ENCODE assay signal across 8 cellular contexts in the genomic region with DNA sequence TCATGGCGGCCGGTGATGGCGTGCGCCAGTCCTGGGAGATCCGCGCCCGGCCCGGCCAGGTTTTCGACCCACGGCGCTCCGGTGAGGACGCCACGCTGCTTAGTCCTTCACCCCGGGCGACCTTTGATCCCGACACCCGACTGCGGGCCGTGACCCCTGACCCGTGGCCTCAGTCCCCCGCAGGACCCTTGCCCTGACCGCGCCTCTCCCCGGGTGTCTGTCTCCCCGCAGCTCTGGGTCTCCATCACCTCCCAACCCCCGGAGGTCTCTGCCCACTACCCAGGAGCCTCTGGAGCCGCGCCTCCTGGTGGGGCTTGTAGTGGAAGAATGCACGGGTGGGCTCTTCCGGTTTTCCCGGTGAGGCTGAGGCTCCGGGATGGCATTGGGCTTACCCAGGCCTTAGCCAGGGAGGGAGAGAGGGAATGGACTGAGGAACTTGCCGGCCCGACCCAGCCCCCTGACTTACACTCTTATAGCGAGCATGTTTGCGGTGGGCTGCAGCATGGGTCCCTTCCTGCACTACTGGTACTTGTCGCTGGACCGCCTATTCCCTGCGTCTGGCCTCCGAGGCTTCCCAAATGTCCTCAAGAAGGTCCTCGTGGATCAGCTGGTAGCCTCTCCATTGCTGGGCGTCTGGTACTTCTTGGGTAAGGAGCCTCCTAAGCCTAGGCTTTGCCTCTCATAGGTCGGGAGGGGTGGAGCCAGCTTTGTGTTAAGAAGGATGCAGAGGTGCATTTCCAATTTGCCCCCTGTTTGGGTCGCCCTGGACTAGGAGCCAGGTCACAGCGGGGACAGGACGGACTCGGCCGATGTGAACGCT. TPM values are rescaled to one million over a fixed set of nuclear protein-coding genes. Genes with fewer than 3 reads are reported as not detected.
DNase-seq lines count a peak whose midpoint lies in the region; ATAC-seq and TF ChIP-seq lines count a peak whose summit lies in the region.

No MANE protein-coding gene starts in this region.

- H3K4me1 ChIP-seq in DOHH2 (ENCODE audit: control insufficient read depth, low read length) = peaks cover 49% of the 10 kb centered on the region
- H3K4me1 ChIP-seq in liver (ENCODE audit: control insufficient read depth in 4 of 4, insufficient read depth in 4 of 4, low read length in 3 of 4) = peaks cover 7 to 19% (median 14%) of the 10 kb centered on the region in 4 donors
- peaks cover 14 to 24% (median 19%) of the 10 kb centered on the region in 4 donors for H3K4me1 ChIP-seq in transverse colon

- in situ Hi-C loops in transverse colon (cut with MboI; ENCODE audit: low pct_ligation_motif_present in 1 of 4, low pct_unique_long_range_greater_than_20kb in 1 of 4, low sequenced_read_pairs in 3 of 4) = no loop called here

- 13% methylated on average over 50 of the region's 50 CpGs for WGBS in liver
- 21% methylated on average over 30 of the region's 50 CpGs; no CpG with 5 or more reads in 1 of the 2 donors for WGBS in transverse colon (ENCODE audit: low coverage in 1 of 2), 2 donors

- no peak for TF ChIP-seq RAD21 in liver (IDR thresholded peaks at IDR 0.05)

- intact Hi-C loops in transverse colon (cut with DNase I; ENCODE audit: low total_unique reads) = no loop called here

- H3K79me2 ChIP-seq in DOHH2 (ENCODE audit: control insufficient read depth, low read length) = peaks cover 15% of the 10 kb centered on the region

- H3K27me3 ChIP-seq in DOHH2 (ENCODE audit: control insufficient read depth, low read length) = no peaks in the 10 kb centered on the region
- H3K27me3 ChIP-seq in liver (ENCODE audit: control insufficient read depth in 4 of 4, insufficient read depth in 4 of 4, low read length in 3 of 4) = no peaks in the 10 kb centered on the region
- no peaks in the 10 kb centered on the region for H3K27me3 ChIP-seq in transverse colon

- peaks cover 28% of the 10 kb centered on the region for H3K36me3 ChIP-seq in DOHH2 (ENCODE audit: control insufficient read depth, low read length)
- H3K36me3 ChIP-seq in liver (ENCODE audit: control insufficient read depth in 4 of 4, insufficient read depth in 3 of 4, low read depth in 1 of 4, low read length in 3 of 4) = peaks cover 0 to 9% (median 2%) of the 10 kb centered on the region in 4 donors
- peaks cover 0 to 4% (median 0%) of the 10 kb centered on the region in 4 donors for H3K36me3 ChIP-seq in transverse colon

- H3K9me2 ChIP-seq in DOHH2 (replicated peaks; ENCODE audit: control insufficient read depth, low read length) = no peaks in the 10 kb centered on the region

- ATAC-seq in HG03571 (IDR thresholded peaks at IDR 0.05; ENCODE audit: unreplicated experiment) = peak; percentile 3

- peak overlapping the region; percentile 1 to 22 for H3K9ac ChIP-seq in liver (ENCODE audit: low read depth in 1 of 2, low read length in 2 of 2)

- peaks cover 36% of the 10 kb centered on the region for H3F3A ChIP-seq in DOHH2 (ENCODE audit: control insufficient read depth, insufficient read depth)

- DNase-seq in astrocyte of the hippocampus (ENCODE audit: low read depth, low spot score) (peak; percentile 24), transverse colon (no peak), UCSD-AML1 (lab: John Stamatoyannopoulos, UW; ENCODE audit: unreplicated experiment) (no peak), cerebellar cortex (ENCODE audit: low spot score) (no peak), NCI-H187 treated with DMSO at 0.1 percent for 48 hours (lab: John Stamatoyannopoulos, UW) (no peak)

- H3K4me3 ChIP-seq in DOHH2 (ENCODE audit: low read length) (peak overlapping the region; percentile 94), liver (ENCODE audit: low read depth in 1 of 3, low read length in 3 of 3) (peak overlapping the region; percentile 43 to 87 (median 86)), transverse colon (peak overlapping the region; percentile 57 to 88 (median 76))

- TF ChIP-seq CTCF in DOHH2 (IDR thresholded peaks at IDR 0.05; ENCODE audit: low read depth, low read length, poor library complexity, severe bottlenecking) (peak; percentile 35), liver (IDR thresholded peaks at IDR 0.05; ENCODE audit: low read depth, low read length, missing input control) (no peak), transverse colon (IDR thresholded peaks at IDR 0.05) (no peak)

- no peaks in the 10 kb centered on the region; the same call in 1 of the 2 replicates for H4K20me1 ChIP-seq in DOHH2 (ENCODE audit: control insufficient read depth, insufficient read depth, low read depth, low read length)

- TF ChIP-seq POLR2A in transverse colon (IDR thresholded peaks at IDR 0.05) = no peak

- H3K4me2 ChIP-seq in DOHH2 (ENCODE audit: low read length) = peak overlapping the region; percentile 91

- no peak for TF ChIP-seq EP300 in transverse colon (IDR thresholded peaks at IDR 0.05; ENCODE audit: low read depth)

- H3K9me3 ChIP-seq in DOHH2 (ENCODE audit: control insufficient read depth, insufficient read depth, low read length) = no peaks in the 10 kb centered on the region
- H3K9me3 ChIP-seq in liver (ENCODE audit: control insufficient read depth in 4 of 4, low read length in 3 of 4) = no peaks in the 10 kb centered on the region
- no peaks in the 10 kb centered on the region for H3K9me3 ChIP-seq in transverse colon

- H3K27ac ChIP-seq in DOHH2 (ENCODE audit: low read depth, low read length) (peak overlapping the region; percentile 53), liver (ENCODE audit: low read depth in 1 of 2, low read length in 2 of 2) (peak overlapping the region; percentile 64 to 70), transverse colon (peak overlapping the region; percentile 87 to 96 (median 92))

TF ChIP-seq in liver, 16 proteins besides CTCF, POLR2A, EP300 and RAD21:
- TF ChIP-seq, protein P1, sequence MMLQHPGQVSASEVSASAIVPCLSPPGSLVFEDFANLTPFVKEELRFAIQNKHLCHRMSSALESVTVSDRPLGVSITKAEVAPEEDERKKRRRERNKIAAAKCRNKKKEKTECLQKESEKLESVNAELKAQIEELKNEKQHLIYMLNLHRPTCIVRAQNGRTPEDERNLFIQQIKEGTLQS (IDR thresholded peaks at IDR 0.05) = no peak
- TF ChIP-seq REST (IDR thresholded peaks at IDR 0.05) = no peak
- no peak for TF ChIP-seq RXRA (IDR thresholded peaks at IDR 0.05)
- TF ChIP-seq EGR1 (IDR thresholded peaks at IDR 0.05; ENCODE audit: low read depth in 2 of 2) = no peak
- no peak for TF ChIP-seq FOXA1 (IDR thresholded peaks at IDR 0.05)
- TF ChIP-seq GABPA (IDR thresholded peaks at IDR 0.05 in 1 of 2, conservative IDR thresholded peaks at IDR 0.05 in 1 of 2) = no peak
- no peak for TF ChIP-seq YY1 (IDR thresholded peaks at IDR 0.05)
- TF ChIP-seq ZBTB33 (IDR thresholded peaks at IDR 0.05) = no peak

RNA-seq across cellular contexts. Expression of gene MPV17L2, which starts 0.6 kb away (rescaled TPM):
- 10 to 100 TPM in 1 of 2 donors, 1 to 10 TPM in 1; 3.6 to 12.1 TPM for total RNA-seq in liver
- 10 to 100 TPM; 16.1 to 28.0 TPM for polyA plus RNA-seq in liver
- total RNA-seq in transverse colon = 10 to 100 TPM in 3 of 4 donors, 1 to 10 TPM in 1; 1.6 to 22.3 (median 12.6) TPM

RNA-seq across cellular contexts. Expression of gene RAB3A, which starts 10.2 kb away (rescaled TPM):
- under 1 TPM; 0.33 to 0.84 TPM for total RNA-seq in liver
- 1 to 10 TPM in 1 of 2 donors, under 1 TPM in 1; 0.74 to 1.7 TPM for polyA plus RNA-seq in liver
- total RNA-seq in transverse colon = 1 to 10 TPM in 3 of 4 donors, not detected in 1; 2.2 to 8.6 (median 3.8) TPM

RNA-seq across cellular contexts. Expression of gene IFI30, which starts 20.0 kb away (rescaled TPM):
- 100 to 1,000 TPM in 1 of 2 donors, 10 to 100 TPM in 1; 60.2 to 129 TPM for total RNA-seq in liver
- polyA plus RNA-seq in liver = 100 to 1,000 TPM in 1 of 2 donors, 10 to 100 TPM in 1; 89.0 to 130 TPM
- 10 to 100 TPM in 3 of 4 donors, 1 to 10 TPM in 1; 10.0 to 50.8 (median 32.8) TPM for total RNA-seq in transverse colon

RNA-seq across cellular contexts. Expression of gene PDE4C, which starts 32.6 kb away (rescaled TPM):
- total RNA-seq in liver (under 1 TPM; 0.51 to 0.75 TPM), transverse colon (10 to 100 TPM in 2 of 4 donors, 1 to 10 TPM in 2; 3.0 to 18.3 (median 7.7) TPM)
- polyA plus RNA-seq in liver = under 1 TPM in 1 of 2 donors, not detected in 1; 0.23 TPM

RNA-seq across cellular contexts. Expression of gene PIK3R2, which starts 40.6 kb away (rescaled TPM):
- total RNA-seq in liver = 10 to 100 TPM in 1 of 2 donors, 1 to 10 TPM in 1; 9.1 to 37.8 TPM
- 1 to 10 TPM; 1.5 to 6.2 TPM for polyA plus RNA-seq in liver
- total RNA-seq in transverse colon = 100 to 1,000 TPM in 1 of 4 donors, 10 to 100 TPM in 3; 30.5 to 135 (median 31.2) TPM
